Comparison of ENCODE assay signal across 16 cellular contexts in genomic region chr14:49654511-49654910, GRCh38. TPM values are rescaled to one million over a fixed set of nuclear protein-coding genes. Genes with fewer than 3 reads are reported as not detected.
A peak's percentile ranks its signal among the peaks of the same experiment; 100 is the strongest.
DNase-seq lines count a peak whose midpoint lies in the region; ATAC-seq, FAIRE-seq and TF ChIP-seq lines count a peak whose summit lies in the region.
"Had no signal": no experiment of that assay in that cellular context is flagged by ENCODE, and none has a peak within 500 bp of the region (broad histone marks: within the 10 kb centered on the region; RNA-seq: fewer than 3 reads in every experiment).

No MANE protein-coding gene starts in this region.

- no TSS peak for BruUV-seq in K562 (replicated peaks; lab: Mats Ljungman, UMichigan)

- no peaks in the 10 kb centered on the region for H3K27me3 ChIP-seq in K562 (ENCODE audit: control insufficient read depth in 2 of 2, insufficient read depth in 2 of 2, low read length in 2 of 2)

- ATAC-seq in A549: no peak
- no peak for ATAC-seq in K562
- no peak for ATAC-seq in HG03196 (IDR thresholded peaks at IDR 0.05; ENCODE audit: unreplicated experiment)
- no peak for ATAC-seq in sciatic nerve

- 92% methylated on average over 3 of the region's 3 CpGs for WGBS in A549 (ENCODE audit: missing lambda C conversion rate)
- whole genome bisulfite sequencing in K562 (ENCODE audit: insufficient coverage, low coverage, missing lambda C conversion rate): 84% methylated on average over 3 of the region's 3 CpGs

- no peak overlapping the region for H3K27ac ChIP-seq in A549
- H3K27ac ChIP-seq in K562 (ENCODE audit: extremely low read depth, low read depth, low read length): no peak overlapping the region
- H3K27ac ChIP-seq: C4-2B, GM23248 had no signal

- H2AFZ ChIP-seq in K562 (ENCODE audit: low read depth, low read length): no peak overlapping the region
- H2AFZ ChIP-seq: GM23248 had no signal

- in situ Hi-C loops in K562 (cut with MboI): no loop called here

- TF ChIP-seq RAD21 in A549 (conservative IDR thresholded peaks at IDR 0.05 in 1 of 2, IDR thresholded peaks at IDR 0.05 in 1 of 2) (no peak), K562 (CRISPR knock-in tag; conservative IDR thresholded peaks at IDR 0.05 in 1 of 2, IDR thresholded peaks at IDR 0.05 in 1 of 2) (no peak)

- no peak for FAIRE-seq in A549 (lab: Jason Lieb, UNC)
- FAIRE-seq in K562 (lab: Jason Lieb, UNC): no peak
- FAIRE-seq in islet of Langerhans (lab: Jason Lieb, UNC): peak; percentile 51
- FAIRE-seq: D721Med, GM12891, GM18507 had no signal

- no peaks in the 10 kb centered on the region for H3K9me1 ChIP-seq in K562 (ENCODE audit: control insufficient read depth, insufficient read depth, low read length)

- DNase-seq in A549 (ENCODE audit: low read depth in 1 of 2, low spot score in 1 of 2) (no peak), K562 (ENCODE audit: extremely low read depth in 1 of 4, low spot score in 3 of 4) (no peak), sciatic nerve (ENCODE audit: low spot score) (no peak), cerebellar cortex (ENCODE audit: low spot score) (no peak)
- DNase-seq: AML-193; Caco-2; CD4-positive, alpha-beta T cell; GM23248 had no signal

- H3K9ac ChIP-seq in K562 (ENCODE audit: insufficient read depth in 1 of 2, low read depth in 2 of 2, low read length in 2 of 2): no peak overlapping the region
- H3K9ac ChIP-seq: GM23248 had no signal

- H3K4me2 ChIP-seq in A549 (no peak overlapping the region), K562 (ENCODE audit: insufficient read depth, low read length) (no peak overlapping the region)

- H3K36me3 ChIP-seq in K562 (ENCODE audit: control insufficient read depth, insufficient read depth, low read length): peaks cover 58% of the 10 kb centered on the region

- TF ChIP-seq POLR2A in A549 (IDR thresholded peaks at IDR 0.05; ENCODE audit: low read length) (no peak), K562 (conservative IDR thresholded peaks at IDR 0.05) (no peak)

- H3K4me1 ChIP-seq in A549 (peaks cover 12% of the 10 kb centered on the region), K562 (replicated peaks in 1 of 2; ENCODE audit: control insufficient read depth in 2 of 2, insufficient read depth in 2 of 2, low read length in 2 of 2) (no peaks in the 10 kb centered on the region; a peak in 1 of 5 replicates)
- H3K4me1 ChIP-seq: Caco-2, HAP-1 had no signal

- no peaks in the 10 kb centered on the region for H4K20me1 ChIP-seq in K562 (replicated peaks; ENCODE audit: control insufficient read depth, insufficient read depth, low read length)

- TF ChIP-seq EP300 in A549 (IDR thresholded peaks at IDR 0.05): no peak
- TF ChIP-seq EP300 in K562 (IDR thresholded peaks at IDR 0.05; ENCODE audit: low read length): no peak

- no peaks in the 10 kb centered on the region; the same call in 2 of the 3 replicates for H3K79me2 ChIP-seq in K562 (ENCODE audit: control insufficient read depth, insufficient read depth, low read length)

- no peaks in the 10 kb centered on the region for H3K9me3 ChIP-seq in A549
- H3K9me3 ChIP-seq in K562 (replicated peaks; ENCODE audit: control insufficient read depth, insufficient read depth, low read depth, low read length): no peaks in the 10 kb centered on the region
- H3K9me3 ChIP-seq: Caco-2, HAP-1 had no signal

- intact Hi-C loops in K562 (cut with micrococcal nuclease) (no loop called here), sciatic nerve (cut with DNase I) (no loop called here)

- H3K4me3 ChIP-seq in A549: no peak overlapping the region
- H3K4me3 ChIP-seq in K562: no peak overlapping the region
- H3K4me3 ChIP-seq: GM23248, HAP-1 had no signal

- CTCF ChIA-PET in A549 (lab: Yijun Ruan, JAX) (interaction anchor here (1.2 to 2.3 kb wide), 2 partner anchors 13 to 19 kb away, joined by 3 to 5 read pairs; partner anchors contain the start of gene DNAAF2), K562 (lab: Yijun Ruan, JAX; ENCODE audit: low intra/inter-chr PET ratio) (no interaction called here)

- POLR2A ChIA-PET in A549 (lab: Yijun Ruan, JAX): no interaction called here
- POLR2A ChIA-PET in K562 (lab: Yijun Ruan, JAX): no interaction called here

- TF ChIP-seq CTCF in A549 (IDR thresholded peaks at IDR 0.05) (no peak), K562 (IDR thresholded peaks at IDR 0.05 in 2 of 3, conservative IDR thresholded peaks at IDR 0.05 in 1 of 3; ENCODE audit: insufficient read depth in 2 of 3, low read depth in 1 of 3, low read length in 3 of 3) (no peak)

RNA-seq across cellular contexts. Expression of gene DNAAF2, which starts 19.5 kb away (rescaled TPM):
- polyA plus RNA-seq in A549 (2011; rRNA removed) (10.5 and 14.1 TPM in 2 replicates), A549 (2017; fragmentation: RNase III; extraction: RNeasy Plus Mini Kit Qiagen cat#74134 plus additional on column Dnase treatment) (10.8 to 12.1 TPM (median 11.9 TPM) in 3 replicates), K562 (2011; rRNA removed) (7.8 and 10.3 TPM in 2 replicates), K562 (2014; fragmentation: Illumina TruSeq; extraction: Trizol) (11.2 and 11.4 TPM in 2 replicates), K562 (2014; fragmentation: Nextera tagmentation; extraction: Ambion mirVana) (1 to 10 TPM; 2.4 to 4.0 TPM), K562 (2014; rRNA removed) (12.0 and 13.9 TPM in 2 replicates)
- 10.3 and 10.5 TPM in 2 replicates for polyA plus RNA-seq in A549 (2012; cell fraction: cytosol; rRNA removed)
- polyA plus RNA-seq in A549 (2012; cell fraction: nucleus; rRNA removed): 9.0 and 13.2 TPM in 2 replicates
- polyA minus RNA-seq in A549 (2011; rRNA and poly(A)+ RNA removed): 2.0 and 2.1 TPM in 2 replicates
- 3.6 and 4.2 TPM in 2 replicates for total RNA-seq in K562 (2011; cell fraction: chromatin; rRNA removed; ENCODE audit: low replicate concordance)
- total RNA-seq in K562 (2011; cell fraction: nucleolus; rRNA removed): 4.7 and 5.5 TPM in 2 replicates
- total RNA-seq in K562 (2011; cell fraction: nucleoplasm; rRNA removed): 3.3 and 3.6 TPM in 2 replicates
- total RNA-seq in K562 (2014; rRNA removed) (14.6 and 14.7 TPM in 2 replicates), K562 (2014; rRNA removed; fragmentation: Illumina TruSeq; extraction: Trizol) (11.1 and 12.5 TPM in 2 replicates), K562 (2015; rRNA removed; fragmentation: Illumina TruSeq; extraction: Trizol) (10.6 and 11.2 TPM in 2 replicates), K562 (2021) (11.0 and 11.7 TPM in 2 replicates), sciatic nerve (5.1 TPM)
- polyA plus RNA-seq in K562 (2011; cell fraction: cytosol; rRNA removed): 3.9 and 6.6 TPM in 2 replicates
- polyA plus RNA-seq in K562 (2011; cell fraction: nucleus; rRNA removed): 2.7 and 3.3 TPM in 2 replicates
- polyA plus RNA-seq in K562 (2012): 6.7 and 8.7 TPM in 2 replicates
- polyA minus RNA-seq in K562 (2011; rRNA and poly(A)+ RNA removed): 4.6 and 5.2 TPM in 2 replicates
- 3.2 and 3.5 TPM in 2 replicates for polyA minus RNA-seq in K562 (2011; cell fraction: cytosol; rRNA and poly(A)+ RNA removed)
- polyA minus RNA-seq in K562 (2011; cell fraction: nucleus; rRNA and poly(A)+ RNA removed): 2.8 and 3.4 TPM in 2 replicates

RNA-seq across cellular contexts. Expression of gene POLE2, which starts 33.5 kb away (rescaled TPM):
- polyA plus RNA-seq in A549 (2011; rRNA removed): 28.1 and 30.4 TPM in 2 replicates
- polyA plus RNA-seq in A549 (2012; cell fraction: cytosol; rRNA removed): 20.6 and 20.7 TPM in 2 replicates
- 12.8 and 19.6 TPM in 2 replicates for polyA plus RNA-seq in A549 (2012; cell fraction: nucleus; rRNA removed)
- polyA plus RNA-seq in A549 (2017; fragmentation: RNase III; extraction: RNeasy Plus Mini Kit Qiagen cat#74134 plus additional on column Dnase treatment): 18.0 to 23.3 TPM (median 20.2 TPM) in 3 replicates
- 5.5 and 6.9 TPM in 2 replicates for polyA minus RNA-seq in A549 (2011; rRNA and poly(A)+ RNA removed)
- total RNA-seq in K562 (2011; cell fraction: chromatin; rRNA removed; ENCODE audit: low replicate concordance): 73.6 and 144 TPM in 2 replicates
- 36.7 and 47.6 TPM in 2 replicates for total RNA-seq in K562 (2011; cell fraction: nucleolus; rRNA removed)
- total RNA-seq in K562 (2011; cell fraction: nucleoplasm; rRNA removed): 69.2 and 76.6 TPM in 2 replicates
- 30.7 and 32.2 TPM in 2 replicates for total RNA-seq in K562 (2014; rRNA removed)
- 61.6 and 65.8 TPM in 2 replicates for total RNA-seq in K562 (2014; rRNA removed; fragmentation: Illumina TruSeq; extraction: Trizol)
- 49.7 and 54.6 TPM in 2 replicates for total RNA-seq in K562 (2015; rRNA removed; fragmentation: Illumina TruSeq; extraction: Trizol)
- total RNA-seq in K562 (2021): 34.6 and 37.7 TPM in 2 replicates
- 60.1 and 78.4 TPM in 2 replicates for polyA plus RNA-seq in K562 (2011; rRNA removed)
- polyA plus RNA-seq in K562 (2011; cell fraction: cytosol; rRNA removed): 29.5 and 40.5 TPM in 2 replicates
- 57.2 and 73.1 TPM in 2 replicates for polyA plus RNA-seq in K562 (2011; cell fraction: nucleus; rRNA removed)
- polyA plus RNA-seq in K562 (2012): 23.4 and 36.2 TPM in 2 replicates
- polyA plus RNA-seq in K562 (2014; fragmentation: Illumina TruSeq; extraction: Trizol): 56.4 and 70.8 TPM in 2 replicates
- 10 to 100 TPM; 53.8 to 55.4 TPM for polyA plus RNA-seq in K562 (2014; fragmentation: Nextera tagmentation; extraction: Ambion mirVana)
- polyA plus RNA-seq in K562 (2014; rRNA removed): 55.5 and 64.9 TPM in 2 replicates
- 52.4 and 56.8 TPM in 2 replicates for polyA minus RNA-seq in K562 (2011; rRNA and poly(A)+ RNA removed)
- polyA minus RNA-seq in K562 (2011; cell fraction: cytosol; rRNA and poly(A)+ RNA removed): 10.1 and 12.4 TPM in 2 replicates
- polyA minus RNA-seq in K562 (2011; cell fraction: nucleus; rRNA and poly(A)+ RNA removed): 29.9 and 36.2 TPM in 2 replicates
- 2.0 TPM for total RNA-seq in sciatic nerve

RNA-seq across cellular contexts. Expression of gene MGAT2, which starts 33.9 kb away (rescaled TPM):
- polyA plus RNA-seq in A549 (2011; rRNA removed) (33.0 and 35.6 TPM in 2 replicates), A549 (2017; fragmentation: RNase III; extraction: RNeasy Plus Mini Kit Qiagen cat#74134 plus additional on column Dnase treatment) (26.7 to 27.0 TPM (median 26.9 TPM) in 3 replicates), K562 (2011; rRNA removed) (14.0 and 19.2 TPM in 2 replicates), K562 (2014; fragmentation: Illumina TruSeq; extraction: Trizol) (20.4 and 24.4 TPM in 2 replicates), K562 (2014; fragmentation: Nextera tagmentation; extraction: Ambion mirVana) (under 1 TPM in 1 of 2 experiments, not detected in 1; 0.03 TPM), K562 (2014; rRNA removed) (18.8 and 20.9 TPM in 2 replicates)
- polyA plus RNA-seq in A549 (2012; cell fraction: cytosol; rRNA removed): 15.2 and 17.9 TPM in 2 replicates
- 11.1 and 12.6 TPM in 2 replicates for polyA plus RNA-seq in A549 (2012; cell fraction: nucleus; rRNA removed)
- 15.6 and 18.5 TPM in 2 replicates for polyA minus RNA-seq in A549 (2011; rRNA and poly(A)+ RNA removed)
- 18.8 and 20.9 TPM in 2 replicates for total RNA-seq in K562 (2011; cell fraction: chromatin; rRNA removed; ENCODE audit: low replicate concordance)
- 27.7 and 29.3 TPM in 2 replicates for total RNA-seq in K562 (2011; cell fraction: nucleolus; rRNA removed)
- 23.7 and 24.6 TPM in 2 replicates for total RNA-seq in K562 (2011; cell fraction: nucleoplasm; rRNA removed)
- total RNA-seq in K562 (2014; rRNA removed) (29.7 and 30.2 TPM in 2 replicates), K562 (2014; rRNA removed; fragmentation: Illumina TruSeq; extraction: Trizol) (24.9 and 26.9 TPM in 2 replicates), K562 (2015; rRNA removed; fragmentation: Illumina TruSeq; extraction: Trizol) (30.7 and 31.0 TPM in 2 replicates), K562 (2021) (32.3 and 33.3 TPM in 2 replicates), sciatic nerve (16.4 TPM)
- polyA plus RNA-seq in K562 (2011; cell fraction: cytosol; rRNA removed): 12.4 and 16.7 TPM in 2 replicates
- 8.5 and 8.7 TPM in 2 replicates for polyA plus RNA-seq in K562 (2011; cell fraction: nucleus; rRNA removed)
- polyA plus RNA-seq in K562 (2012): 11.9 and 21.0 TPM in 2 replicates
- 23.8 and 24.6 TPM in 2 replicates for polyA minus RNA-seq in K562 (2011; rRNA and poly(A)+ RNA removed)
- 12.2 and 13.4 TPM in 2 replicates for polyA minus RNA-seq in K562 (2011; cell fraction: cytosol; rRNA and poly(A)+ RNA removed)
- polyA minus RNA-seq in K562 (2011; cell fraction: nucleus; rRNA and poly(A)+ RNA removed): 7.8 and 15.9 TPM in 2 replicates

RNA-seq across cellular contexts. Expression of gene RPL36AL, which starts 34.1 kb away (rescaled TPM):
- polyA plus RNA-seq in A549 (2011; rRNA removed) (280 and 390 TPM in 2 replicates), A549 (2017; fragmentation: RNase III; extraction: RNeasy Plus Mini Kit Qiagen cat#74134 plus additional on column Dnase treatment) (454 to 469 TPM (median 468 TPM) in 3 replicates), K562 (2011; rRNA removed) (131 and 189 TPM in 2 replicates), K562 (2014; fragmentation: Illumina TruSeq; extraction: Trizol) (360 and 378 TPM in 2 replicates), K562 (2014; fragmentation: Nextera tagmentation; extraction: Ambion mirVana) (100 to 1,000 TPM; 625 to 674 TPM), K562 (2014; rRNA removed) (354 and 366 TPM in 2 replicates)
- 272 and 403 TPM in 2 replicates for polyA plus RNA-seq in A549 (2012; cell fraction: cytosol; rRNA removed)
- polyA plus RNA-seq in A549 (2012; cell fraction: nucleus; rRNA removed): 46.2 and 69.2 TPM in 2 replicates
- polyA minus RNA-seq in A549 (2011; rRNA and poly(A)+ RNA removed): 40.4 and 50.3 TPM in 2 replicates
- 16.2 and 23.7 TPM in 2 replicates for total RNA-seq in K562 (2011; cell fraction: chromatin; rRNA removed; ENCODE audit: low replicate concordance)
- 13.3 and 18.2 TPM in 2 replicates for total RNA-seq in K562 (2011; cell fraction: nucleolus; rRNA removed)
- total RNA-seq in K562 (2011; cell fraction: nucleoplasm; rRNA removed): 29.0 and 31.3 TPM in 2 replicates
- total RNA-seq in K562 (2014; rRNA removed) (270 and 365 TPM in 2 replicates), K562 (2014; rRNA removed; fragmentation: Illumina TruSeq; extraction: Trizol) (358 and 392 TPM in 2 replicates), K562 (2015; rRNA removed; fragmentation: Illumina TruSeq; extraction: Trizol) (329 and 335 TPM in 2 replicates), K562 (2021) (139 and 146 TPM in 2 replicates), sciatic nerve (185 TPM)
- 41.7 and 104 TPM in 2 replicates for polyA plus RNA-seq in K562 (2011; cell fraction: cytosol; rRNA removed)
- polyA plus RNA-seq in K562 (2011; cell fraction: nucleus; rRNA removed): 25.6 and 49.4 TPM in 2 replicates
- 211 and 413 TPM in 2 replicates for polyA plus RNA-seq in K562 (2012)
- polyA minus RNA-seq in K562 (2011; rRNA and poly(A)+ RNA removed): 220 and 225 TPM in 2 replicates
- polyA minus RNA-seq in K562 (2011; cell fraction: cytosol; rRNA and poly(A)+ RNA removed): 38.2 and 45.7 TPM in 2 replicates
- polyA minus RNA-seq in K562 (2011; cell fraction: nucleus; rRNA and poly(A)+ RNA removed): 7.0 and 20.1 TPM in 2 replicates

RNA-seq across cellular contexts. Expression of gene KLHDC1, which starts 38.4 kb away (rescaled TPM):
- polyA plus RNA-seq in A549 (2011; rRNA removed): 0.70 and 0.74 TPM in 2 replicates
- 0.07 and 0.10 TPM in 2 replicates for polyA plus RNA-seq in A549 (2012; cell fraction: cytosol; rRNA removed)
- 0.07 and 0.18 TPM in 2 replicates for polyA plus RNA-seq in A549 (2012; cell fraction: nucleus; rRNA removed)
- polyA plus RNA-seq in A549 (2017; fragmentation: RNase III; extraction: RNeasy Plus Mini Kit Qiagen cat#74134 plus additional on column Dnase treatment): 0.42 to 1.2 TPM (median 1.1 TPM) in 3 replicates
- 0.15 and 0.54 TPM in 2 replicates for polyA minus RNA-seq in A549 (2011; rRNA and poly(A)+ RNA removed)
- 0.14 and 0.25 TPM in 2 replicates for total RNA-seq in K562 (2011; cell fraction: chromatin; rRNA removed; ENCODE audit: low replicate concordance)
- total RNA-seq in K562 (2011; cell fraction: nucleolus; rRNA removed): not detected in 2 replicates
- 0.15 and 0.31 TPM in 2 replicates for total RNA-seq in K562 (2011; cell fraction: nucleoplasm; rRNA removed)
- total RNA-seq in K562 (2014; rRNA removed): 0.08 and 0.41 TPM in 2 replicates
- total RNA-seq in K562 (2014; rRNA removed; fragmentation: Illumina TruSeq; extraction: Trizol): 0.10 and 0.15 TPM in 2 replicates
- 0.11 and 0.19 TPM in 2 replicates for total RNA-seq in K562 (2015; rRNA removed; fragmentation: Illumina TruSeq; extraction: Trizol)
- 0.22 TPM in 2 replicates for total RNA-seq in K562 (2021)
- 0.20 TPM in 2 replicates for polyA plus RNA-seq in K562 (2011; rRNA removed)
- 0.09 TPM in 1 of 2 replicates, not detected in the other for polyA plus RNA-seq in K562 (2011; cell fraction: cytosol; rRNA removed)
- 0.20 and 0.27 TPM in 2 replicates for polyA plus RNA-seq in K562 (2011; cell fraction: nucleus; rRNA removed)
- 0.23 and 0.53 TPM in 2 replicates for polyA plus RNA-seq in K562 (2012)
- polyA plus RNA-seq in K562 (2014; fragmentation: Illumina TruSeq; extraction: Trizol): 0.18 and 0.19 TPM in 2 replicates
- polyA plus RNA-seq in K562 (2014; fragmentation: Nextera tagmentation; extraction: Ambion mirVana): under 1 TPM; 0.08 to 0.20 TPM
- polyA plus RNA-seq in K562 (2014; rRNA removed): 0.11 and 0.34 TPM in 2 replicates
- 0.12 and 0.42 TPM in 2 replicates for polyA minus RNA-seq in K562 (2011; rRNA and poly(A)+ RNA removed)
- polyA minus RNA-seq in K562 (2011; cell fraction: cytosol; rRNA and poly(A)+ RNA removed): not detected in 2 replicates
- 0.40 TPM in 1 of 2 replicates, not detected in the other for polyA minus RNA-seq in K562 (2011; cell fraction: nucleus; rRNA and poly(A)+ RNA removed)
- total RNA-seq in sciatic nerve: 20.7 TPM
- total RNA-seq: HT-29 had no signal

Comparison
In these comparisons a context has a peak if more than half of its experiments do, and no peak if none do; other contexts are left out.
1. RNA of gene POLE2, which starts 33.5 kb away (total RNA-seq): 30.7 to 144 TPM in K562; 2.0 TPM in sciatic nerve (single experiment); every median in the first group is over 10 times any median in the second.
2. Of the 35 proteins assayed by ChIP-seq in both K562 and A549: peak only in K562: none; only in A549: none; in both: MAFK; in neither: 34.